ENCODE assay signal across 8 cellular contexts in the genomic region with DNA sequence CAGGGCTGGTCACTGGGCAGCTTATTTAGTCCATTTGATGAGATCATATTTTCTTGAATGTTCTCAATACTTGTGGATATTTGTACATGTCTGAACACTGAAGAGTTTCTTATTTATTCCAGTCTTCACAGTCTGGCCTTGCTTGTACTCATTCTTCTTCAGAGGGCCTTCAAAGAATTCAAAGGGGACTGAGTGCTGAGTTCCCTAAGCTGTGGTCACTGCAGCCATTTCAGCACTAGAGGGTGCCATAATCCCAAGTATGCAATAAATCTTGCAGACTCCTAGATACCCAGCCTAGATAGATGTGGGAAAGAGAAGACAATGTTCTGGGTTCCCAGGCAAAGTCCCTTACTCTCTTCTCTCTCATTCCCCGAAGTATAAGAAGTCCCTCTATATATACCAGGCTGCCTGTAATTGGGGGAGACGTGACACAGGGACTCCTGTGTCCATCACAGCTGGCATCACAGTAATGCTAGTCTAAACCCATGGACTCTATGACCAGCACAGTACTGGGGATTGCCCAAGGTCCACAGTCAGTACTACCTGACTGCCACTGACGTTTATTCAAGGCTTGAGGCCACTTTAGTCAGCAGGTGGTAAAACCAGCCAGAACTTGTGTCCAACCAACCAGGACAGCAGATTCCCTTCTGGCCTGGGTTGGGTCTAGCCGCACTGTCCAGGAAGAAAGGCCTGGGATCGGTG. TPM values are rescaled to one million over a fixed set of nuclear protein-coding genes. Genes with fewer than 3 reads are reported as not detected.
DNase-seq lines count a peak whose midpoint lies in the region; ATAC-seq and TF ChIP-seq lines count a peak whose summit lies in the region.

No MANE protein-coding gene starts in this region.

- DNase-seq in DMS 273 (lab: John Stamatoyannopoulos, UW; ENCODE audit: unreplicated experiment), result peak; percentile 74
- no peak for DNase-seq in DMS 273 treated with DMSO at 0.1 percent for 48 hours (lab: John Stamatoyannopoulos, UW)
- peak; percentile 24 for DNase-seq in M059J (ENCODE audit: low read depth)
- peak; percentile 46 for DNase-seq in activated CD8-positive, alpha-beta T cell treated with anti-CD3 and anti-CD28 coated beads for 36 hours
- no peak for DNase-seq in right lobe of liver
- no peak for DNase-seq in NCI-H345 (lab: John Stamatoyannopoulos, UW)
- DNase-seq in T-helper 9 cell, result no peak

- CTCF ChIA-PET in activated CD8-positive, alpha-beta T cell treated with anti-CD3 and anti-CD28 coated beads for 36 hours (lab: Charles Lee), result interaction anchor here (0.8 to 1.5 kb wide), 3 partner anchors 11 to 30 kb away, joined by 3 read pairs; no protein-coding TSS in a partner anchor

- no peaks in the 10 kb centered on the region for H3K27me3 ChIP-seq in right lobe of liver

- WGBS in right lobe of liver (ENCODE audit: insufficient coverage, low coverage, low lambda C conversion rate, missing lambda C conversion rate), result 82% methylated on average over 3 of the region's 5 CpGs

- peaks cover 0 to 67% (median 15%) of the 10 kb centered on the region in 4 donors for H3K9me3 ChIP-seq in right lobe of liver

- POLR2A ChIA-PET in activated CD8-positive, alpha-beta T cell treated with anti-CD3 and anti-CD28 coated beads for 36 hours (lab: Charles Lee), result no interaction called here

- TF ChIP-seq POLR2A in right lobe of liver (IDR thresholded peaks at IDR 0.05), result no peak

- TF ChIP-seq CTCF in activated CD8-positive, alpha-beta T cell treated with anti-CD3 and anti-CD28 coated beads for 36 hours (IDR thresholded peaks at IDR 0.05), result peak; percentile 57
- TF ChIP-seq CTCF in right lobe of liver (IDR thresholded peaks at IDR 0.05), result peak in 3 of 4 donors; percentile 6 to 12 (median 9)

- ATAC-seq in activated CD8-positive, alpha-beta T cell treated with anti-CD3 and anti-CD28 coated beads for 36 hours, result no peak
- ATAC-seq in right lobe of liver, result no peak
- ATAC-seq in HG03354 (IDR thresholded peaks at IDR 0.05; ENCODE audit: poor library complexity, severe bottlenecking, unreplicated experiment), result no peak

- no peak overlapping the region for H3K27ac ChIP-seq in right lobe of liver

- peaks cover 33% of the 10 kb centered on the region for H3K36me3 Mint-ChIP-seq in activated CD8-positive, alpha-beta T cell treated with anti-CD3 and anti-CD28 coated beads for 36 hours (ENCODE audit: low read depth)

- no peaks in the 10 kb centered on the region for H3K27me3 Mint-ChIP-seq in activated CD8-positive, alpha-beta T cell treated with anti-CD3 and anti-CD28 coated beads for 36 hours

- H3K27ac Mint-ChIP-seq in activated CD8-positive, alpha-beta T cell treated with anti-CD3 and anti-CD28 coated beads for 36 hours, result no peak overlapping the region

- H3K4me3 ChIP-seq in right lobe of liver, result no peak overlapping the region

- intact Hi-C loops in activated CD8-positive, alpha-beta T cell treated with anti-CD3 and anti-CD28 coated beads for 36 hours (cut with micrococcal nuclease), result no loop called here
- intact Hi-C loops in right lobe of liver (cut with DNase I), result no loop called here

- peaks cover 0 to 5% (median 0%) of the 10 kb centered on the region in 4 donors for H3K36me3 ChIP-seq in right lobe of liver

- no peaks in the 10 kb centered on the region for H3K4me1 Mint-ChIP-seq in activated CD8-positive, alpha-beta T cell treated with anti-CD3 and anti-CD28 coated beads for 36 hours (ENCODE audit: low read depth)

- H3K9me3 Mint-ChIP-seq in activated CD8-positive, alpha-beta T cell treated with anti-CD3 and anti-CD28 coated beads for 36 hours, result peaks cover 52% of the 10 kb centered on the region

- no peaks in the 10 kb centered on the region for H3K4me1 ChIP-seq in right lobe of liver

- no peak overlapping the region for H3K4me3 Mint-ChIP-seq in activated CD8-positive, alpha-beta T cell treated with anti-CD3 and anti-CD28 coated beads for 36 hours

RNA-seq across cellular contexts. Expression of gene VN1R1, which starts 8.9 kb away (rescaled TPM):
- 0.57 TPM in 1 of 2 replicates, not detected in the other for total RNA-seq in M059J (2014; rRNA removed; shearing (Covaris generic))
- under 1 TPM in 1 of 2 experiments, not detected in 1; 0.18 TPM for total RNA-seq in activated CD8-positive, alpha-beta T cell treated with anti-CD3 and anti-CD28 coated beads for 36 hours
- under 1 TPM; 0.11 to 0.48 (median 0.19) TPM for total RNA-seq in right lobe of liver

RNA-seq across cellular contexts. Expression of gene ZNF772, which starts 11.5 kb away (rescaled TPM):
- total RNA-seq in M059J (2014; rRNA removed; shearing (Covaris generic)), result 14.9 and 15.1 TPM in 2 replicates
- 1 to 10 TPM; 5.0 to 5.6 TPM for total RNA-seq in activated CD8-positive, alpha-beta T cell treated with anti-CD3 and anti-CD28 coated beads for 36 hours
- 1 to 10 TPM; 1.7 to 4.8 (median 2.6) TPM for total RNA-seq in right lobe of liver

RNA-seq across cellular contexts. Expression of gene ZNF419, which starts 21.7 kb away (rescaled TPM):
- 22.2 and 24.0 TPM in 2 replicates for total RNA-seq in M059J (2014; rRNA removed; shearing (Covaris generic))
- 1 to 10 TPM; 5.1 to 6.1 TPM for total RNA-seq in activated CD8-positive, alpha-beta T cell treated with anti-CD3 and anti-CD28 coated beads for 36 hours
- 1 to 10 TPM; 2.4 to 4.7 (median 3.4) TPM for total RNA-seq in right lobe of liver

RNA-seq across cellular contexts. Expression of gene ZNF749, which starts 30.7 kb away (rescaled TPM):
- total RNA-seq in M059J (2014; rRNA removed; shearing (Covaris generic)), result 3.2 and 7.0 TPM in 2 replicates
- 10 to 100 TPM; 19.5 to 20.0 TPM for total RNA-seq in activated CD8-positive, alpha-beta T cell treated with anti-CD3 and anti-CD28 coated beads for 36 hours
- 1 to 10 TPM; 2.2 to 6.0 (median 3.8) TPM for total RNA-seq in right lobe of liver

RNA-seq across cellular contexts. Expression of gene ZNF773, which starts 33.9 kb away (rescaled TPM):
- total RNA-seq in M059J (2014; rRNA removed; shearing (Covaris generic)), result 22.5 and 25.1 TPM in 2 replicates
- 1 to 10 TPM; 5.7 to 7.1 TPM for total RNA-seq in activated CD8-positive, alpha-beta T cell treated with anti-CD3 and anti-CD28 coated beads for 36 hours
- total RNA-seq in right lobe of liver, result 1 to 10 TPM; 1.3 to 4.1 (median 2.2) TPM

Comparison
In these comparisons a context has a peak if more than half of its experiments do, and no peak if none do; other contexts are left out.
1. DNase-seq: peak in DMS 273 (single experiment), M059J (single experiment) and activated CD8-positive, alpha-beta T cell treated with anti-CD3 and anti-CD28 coated beads for 36 hours (single experiment); none in DMS 273 treated with DMSO at 0.1 percent for 48 hours (single experiment), right lobe of liver (0 of 3), NCI-H345 (single experiment) and T-helper 9 cell (single experiment).